Comparison of ENCODE assay signal across 10 cellular contexts in the genomic region with DNA sequence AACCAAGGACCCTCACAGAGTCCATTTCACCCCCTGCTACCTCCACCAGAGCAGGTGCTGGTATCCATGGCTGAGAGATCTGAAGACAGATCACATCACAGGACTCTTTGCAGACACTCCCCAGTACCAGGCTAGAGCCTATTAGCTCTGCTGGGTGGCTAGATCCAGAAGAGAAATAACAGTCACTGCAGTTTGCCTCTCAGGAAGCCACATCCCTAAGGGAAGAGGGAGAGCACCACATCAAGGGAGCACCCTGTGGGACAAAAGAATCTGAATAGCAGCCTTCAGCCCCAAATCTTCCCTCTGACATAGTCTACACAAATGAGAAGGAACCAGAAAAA. TPM values are rescaled to one million over a fixed set of nuclear protein-coding genes. Genes with fewer than 3 reads are reported as not detected.
"Had no signal": no experiment of that assay in that cellular context is flagged by ENCODE, and none has a peak within 500 bp of the region (broad histone marks: within the 10 kb centered on the region; RNA-seq: fewer than 3 reads in every experiment).

No MANE protein-coding gene starts in this region.

RNA-seq across cellular contexts. Expression of a gene that starts 37.5 kb away (rescaled TPM):
- total RNA-seq: activated CD4-positive, alpha-beta T cell treated with anti-CD3 and anti-CD28 coated beads for 36 hours; activated CD4-positive, alpha-beta T cell treated with anti-CD3 and anti-CD28 coated beads, Interleukin-2, amount 10 ng/mL, durations not matched to agents 7 days and 5 days; activated CD8-positive, alpha-beta T cell treated with anti-CD3 and anti-CD28 coated beads, Interleukin-2, amount 10 ng/mL, durations not matched to agents 7 days and 5 days; activated naive CD4-positive, alpha-beta T cell treated with anti-CD3 and anti-CD28 coated beads for 36 hours; activated T-helper 1 cell treated with anti-CD3 and anti-CD28 coated beads, Interleukin-12 subunit alpha, Interleukin-12 subunit beta, Interleukin-2, Interleukin-4 antibody, amounts not matched to agents 30 ng/mL and 10 ng/mL and 1 ng/mL, durations not matched to agents 14 hours and 24 hours and 36 hours; LHCN-M2; NCI-H460; RPMI7951; SJCRH30 had no signal
- polyA plus RNA-seq: SK-N-SH had no signal
